In genomic region chr16:20950294-20950693, GRCh38 we compare ENCODE assay signal across 9 cellular contexts.
"Had no signal": no experiment of that assay in that cellular context is flagged by ENCODE, and none has a peak within 500 bp of the region (broad histone marks: within the 10 kb centered on the region; RNA-seq: fewer than 3 reads in every experiment).

No MANE protein-coding gene starts in this region.

- H3K9me3 ChIP-seq: HAP-1 had no signal

- H3K4me2 ChIP-seq: GM23338 had no signal

- H3K4me3 ChIP-seq: GM23338, HAP-1 had no signal

- H3K27ac Mint-ChIP-seq: GM23338, HFFc6 had no signal

- H3K4me3 Mint-ChIP-seq: GM23338, HFFc6 had no signal

- H3K9me3 Mint-ChIP-seq: GM23338, HFFc6 had no signal

- H3K4me1 ChIP-seq: HAP-1 had no signal

- H2AFZ ChIP-seq: GM23338 had no signal

- H3K36me3 ChIP-seq: HAP-1 had no signal

- H3K27ac ChIP-seq: HL-60 had no signal

- DNase-seq: HFFc6, IMR-90, KBM-7 had no signal

- ATAC-seq: GM23338, HCT116 had no signal

- FAIRE-seq: H1, H54 had no signal
